8 cellular contexts compared by ENCODE assay signal in genomic region chr10:132331956-132332749, GRCh38. TPM values are rescaled to one million over a fixed set of nuclear protein-coding genes. Genes with fewer than 3 reads are reported as not detected.
DNase-seq lines count a peak whose midpoint lies in the region; ATAC-seq and TF ChIP-seq lines count a peak whose summit lies in the region.

Gene LRRC27 (plus strand): TSS chr10:132332193. CDS start chr10:132333525, 1,332 bp downstream.

- no peaks in the 10 kb centered on the region for H3K9me3 Mint-ChIP-seq in activated CD4-positive, alpha-beta T cell treated with anti-CD3 and anti-CD28 coated beads, Interleukin-2, amount 10 ng/mL, durations not matched to agents 24 days and 14 days

- peak within 1 kb of the TSS; percentile 66 to 94 (median 89) for H3K27ac ChIP-seq in BLaER1 treated with 17β-estradiol and CSF1 and Interleukin-3, amounts not matched to agents 10 nM and 100 nM
- H3K27ac ChIP-seq in coronary artery = peak within 1 kb of the TSS; percentile 51 to 93

- no peak for TF ChIP-seq CTCF in coronary artery (IDR thresholded peaks at IDR 0.05)

- H3K36me3 Mint-ChIP-seq in activated CD4-positive, alpha-beta T cell treated with anti-CD3 and anti-CD28 coated beads, Interleukin-2, amount 10 ng/mL, durations not matched to agents 24 days and 14 days (ENCODE audit: low read depth) = peaks cover 25% of the 10 kb centered on the region

- H3K36me3 ChIP-seq in BLaER1 treated with 17β-estradiol and CSF1 and Interleukin-3, amounts not matched to agents 10 nM and 100 nM = peaks cover 9 to 35% (median 24%) of the 10 kb centered on the region in 11 experiments

- H3K4me3 ChIP-seq in BLaER1 treated with 17β-estradiol and CSF1 and Interleukin-3, amounts not matched to agents 10 nM and 100 nM = peak within 1 kb of the TSS; percentile 74 to 94 (median 86)
- peak within 1 kb of the TSS; percentile 91 for H3K4me3 ChIP-seq in coronary artery

- peaks cover 0 to 7% (median 1%) of the 10 kb centered on the region in 11 experiments; a peak in 6 of 22 replicates for H3K9me3 ChIP-seq in BLaER1 treated with 17β-estradiol and CSF1 and Interleukin-3, amounts not matched to agents 10 nM and 100 nM (replicated peaks in 1 of 11)

- peak; percentile 9 for DNase-seq in NCI-H524 treated with DMSO at 0.1 percent for 48 hours (lab: John Stamatoyannopoulos, UW)
- DNase-seq in activated CD4-positive, alpha-beta T cell treated with anti-CD3 and anti-CD28 coated beads, Interleukin-2, amount 10 ng/mL, durations not matched to agents 24 days and 14 days = peak; percentile 100
- peak; percentile 99 for DNase-seq in coronary artery (ENCODE audit: low spot score)
- DNase-seq in left kidney (ENCODE audit: low read depth, low spot score) = peak; percentile 99
- DNase-seq in stimulated activated CD4-positive, alpha-beta T cell treated with anti-CD3 and anti-CD28 coated beads, Interleukin-1b, Interleukin-23, amount 100 ng/mL, for 4 hours (ENCODE audit: low read depth in 2 of 2) = peak; percentile 99 to 100

- H3K4me3 Mint-ChIP-seq in activated CD4-positive, alpha-beta T cell treated with anti-CD3 and anti-CD28 coated beads, Interleukin-2, amount 10 ng/mL, durations not matched to agents 24 days and 14 days = peak within 1 kb of the TSS; percentile 88

- H3K27me3 ChIP-seq in BLaER1 treated with 17β-estradiol and CSF1 and Interleukin-3, amounts not matched to agents 10 nM and 100 nM = no peaks in the 10 kb centered on the region

- H3K4me2 ChIP-seq in BLaER1 treated with 17β-estradiol and CSF1 and Interleukin-3, amounts not matched to agents 10 nM and 100 nM = peak within 1 kb of the TSS; percentile 88 to 99 (median 93)

- H3K4me1 ChIP-seq in BLaER1 treated with 17β-estradiol and CSF1 and Interleukin-3, amounts not matched to agents 10 nM and 100 nM = peaks cover 49 to 63% (median 56%) of the 10 kb centered on the region in 10 experiments

- intact Hi-C loops in activated CD4-positive, alpha-beta T cell treated with anti-CD3 and anti-CD28 coated beads, Interleukin-2, amount 10 ng/mL, durations not matched to agents 24 days and 14 days (cut with micrococcal nuclease) = loop anchor here (1.0 to 5.0 kb wide), 5 partner anchors 24 to 205 kb away; partner anchors contain the start of genes DPYSL4 and INPP5A

- H3K27ac Mint-ChIP-seq in activated CD4-positive, alpha-beta T cell treated with anti-CD3 and anti-CD28 coated beads, Interleukin-2, amount 10 ng/mL, durations not matched to agents 24 days and 14 days = peak within 1 kb of the TSS; percentile 96

- peak within 1 kb of the TSS; percentile 85 to 91 (median 90) for H3K9ac ChIP-seq in BLaER1 treated with 17β-estradiol and CSF1 and Interleukin-3, amounts not matched to agents 10 nM and 100 nM

- peaks cover 4% of the 10 kb centered on the region for H3K27me3 Mint-ChIP-seq in activated CD4-positive, alpha-beta T cell treated with anti-CD3 and anti-CD28 coated beads, Interleukin-2, amount 10 ng/mL, durations not matched to agents 24 days and 14 days

- H4K20me1 ChIP-seq in BLaER1 treated with 17β-estradiol and CSF1 and Interleukin-3, amounts not matched to agents 10 nM and 100 nM = peaks cover 22 to 38% (median 28%) of the 10 kb centered on the region in 11 experiments; a peak in 17 of 22 replicates

- H3K4me1 Mint-ChIP-seq in activated CD4-positive, alpha-beta T cell treated with anti-CD3 and anti-CD28 coated beads, Interleukin-2, amount 10 ng/mL, durations not matched to agents 24 days and 14 days = peaks cover 50% of the 10 kb centered on the region

- ATAC-seq in GM19351 (IDR thresholded peaks at IDR 0.05; ENCODE audit: unreplicated experiment) (peak; percentile 81), HG03469 (IDR thresholded peaks at IDR 0.05; ENCODE audit: unreplicated experiment) (peak; percentile 58)

RNA-seq across cellular contexts. Expression of gene LRRC27, which starts in this region (rescaled TPM):
- total RNA-seq in activated CD4-positive, alpha-beta T cell treated with anti-CD3 and anti-CD28 coated beads, Interleukin-2, amount 10 ng/mL, durations not matched to agents 24 days and 14 days = 2.3 and 3.3 TPM in 2 replicates

Comparison
In these comparisons a context has a peak if more than half of its experiments do, and no peak if none do; other contexts are left out.
1. Peak in every context shown above with its lines: DNase-seq, ATAC-seq, H3K4me3 ChIP-seq and H3K27ac ChIP-seq.
2. DNase-seq: peak in every context shown above with its lines; median percentile 100 in activated CD4-positive, alpha-beta T cell treated with anti-CD3 and anti-CD28 coated beads, Interleukin-2, amount 10 ng/mL, durations not matched to agents 24 days and 14 days; 100 in stimulated activated CD4-positive, alpha-beta T cell treated with anti-CD3 and anti-CD28 coated beads, Interleukin-1b, Interleukin-23, amount 100 ng/mL, for 4 hours; 99 in coronary artery; 99 in left kidney; 9 in NCI-H524 treated with DMSO at 0.1 percent for 48 hours.